Comparison of ENCODE assay signal across 6 cellular contexts in genomic region chr3:579509-579908, GRCh38.
DNase-seq lines count a peak whose midpoint lies in the region; ATAC-seq and TF ChIP-seq lines count a peak whose summit lies in the region.
"Not testable (repeated sequence)": the region's sequence is repeated elsewhere in the genome, so short reads cannot be mapped to it uniquely, and the experiment has no call there.

No MANE protein-coding gene starts in this region.

- DNase-seq in G401 (ENCODE audit: low spot score) (peak; percentile 73), NCI-H2171 treated with DMSO at 0.1 percent for 48 hours (lab: John Stamatoyannopoulos, UW) (peak; percentile 59), NCI-H524 treated with DMSO at 0.1 percent for 48 hours (lab: John Stamatoyannopoulos, UW) (peak; percentile 27), cerebellum (ENCODE audit: low spot score) (peak; percentile 23)
- DNase-seq in nephron progenitor cell, result not testable (repeated sequence)

- not testable (repeated sequence) for H3K9me3 Mint-ChIP-seq in nephron progenitor cell

- H3K27ac Mint-ChIP-seq in nephron progenitor cell, result peak overlapping the region; percentile 50

- H3K36me3 Mint-ChIP-seq in nephron progenitor cell (ENCODE audit: low read depth), result not testable (repeated sequence)

- not testable (repeated sequence) for TF ChIP-seq CTCF in nephron progenitor cell (IDR thresholded peaks at IDR 0.05)

- H3K4me3 Mint-ChIP-seq in nephron progenitor cell, result not testable (repeated sequence)

- not testable (repeated sequence) for H3K4me1 Mint-ChIP-seq in nephron progenitor cell

- not testable (repeated sequence) for H3K27me3 Mint-ChIP-seq in nephron progenitor cell (ENCODE audit: low read depth, poor library complexity)

- in situ Hi-C loops in G401 (cut with HindIII; ENCODE audit: low sequenced_read_pairs), result not testable (repeated sequence)

- not testable (repeated sequence) for ATAC-seq in SK-N-SH treated with all-trans-retinoic acid at 6 μM for 48 hours

TF ChIP-seq in SK-N-SH treated with all-trans-retinoic acid at 6 μM for 48 hours, 23 proteins besides CTCF, POLR2A, EP300 and RAD21:
- peak; percentile 68 for TF ChIP-seq TCF4 (CRISPR knock-in tag; IDR thresholded peaks at IDR 0.05; ENCODE audit: borderline replicate concordance)
